ENCODE assay signal across 8 cellular contexts in genomic region chr6:144343736-144344428, GRCh38. TPM values are rescaled to one million over a fixed set of nuclear protein-coding genes. Genes with fewer than 3 reads are reported as not detected.
A peak's percentile ranks its signal among the peaks of the same experiment; 100 is the strongest.
DNase-seq lines count a peak whose midpoint lies in the region; ATAC-seq, FAIRE-seq and TF ChIP-seq lines count a peak whose summit lies in the region.

No MANE protein-coding gene starts in this region.

- peak overlapping the region; percentile 78; the same call in 1 of the 2 replicates for H2AK5ac ChIP-seq in H1 (ENCODE audit: low read depth, low read length)

- H3K9me3 ChIP-seq in SK-N-SH = no peaks in the 10 kb centered on the region
- H3K9me3 ChIP-seq in H1 (ENCODE audit: insufficient read depth in 2 of 2, low read depth in 1 of 2, low read length in 1 of 2) = no peaks in the 10 kb centered on the region
- H3K9me3 ChIP-seq in sigmoid colon = no peaks in the 10 kb centered on the region
- H3K9me3 ChIP-seq in testis = no peaks in the 10 kb centered on the region

- FAIRE-seq in H1 (lab: Jason Lieb, UNC) = no peak

- H3K4ac ChIP-seq in H1 (replicated peaks; ENCODE audit: insufficient read length, low read depth, low read length) = no peak overlapping the region

- intact Hi-C loops in sigmoid colon (cut with DNase I) (no loop called here), testis (cut with DNase I; ENCODE audit: low total_unique reads) (no loop called here)

- H3K4me1 ChIP-seq in SK-N-SH (ENCODE audit: control insufficient read depth in 1 of 2, insufficient read depth in 2 of 2, low read depth in 1 of 2, low read length in 1 of 2) (peaks cover 3 to 32% of the 10 kb centered on the region in 2 experiments; a peak in 3 of 4 replicates), H1 (replicated peaks in 1 of 4; ENCODE audit: control insufficient read depth in 3 of 4, insufficient read depth in 4 of 4, low read length in 3 of 4) (peaks cover 1 to 6% (median 3%) of the 10 kb centered on the region in 4 experiments; a peak in 4 of 7 replicates), sigmoid colon (peaks cover 0 to 18% (median 10%) of the 10 kb centered on the region in 4 donors), testis (peaks cover 12% of the 10 kb centered on the region)

- H3K18ac ChIP-seq in H1 (ENCODE audit: extremely low read depth, low read length) = no peak overlapping the region

- H2BK120ac ChIP-seq in H1 (replicated peaks; ENCODE audit: low read depth, low read length) = peak overlapping the region; percentile 30

- no peak overlapping the region for H4K91ac ChIP-seq in H1 (replicated peaks; ENCODE audit: insufficient read length, low read length)

- H2AFZ ChIP-seq in SK-N-SH (ENCODE audit: low read depth) (peak overlapping the region; percentile 46; the same call in 1 of the 2 replicates), H1 (ENCODE audit: low read length) (no peak overlapping the region)

- H2BK20ac ChIP-seq in H1 (ENCODE audit: low read length) = no peak overlapping the region

- no peak; the same call in 2 of the 3 replicates for ATAC-seq in SK-N-SH treated with all-trans-retinoic acid at 6 μM for 48 hours
- ATAC-seq in HG02885 (IDR thresholded peaks at IDR 0.05; ENCODE audit: poor library complexity, unreplicated experiment) = peak; percentile 38

- CTCF ChIA-PET in SK-N-SH (lab: Yijun Ruan, JAX) (no interaction called here), H1 (lab: Charles Lee; ENCODE audit: partially characterized antibody) (interaction anchor here (0.7 to 1.3 kb wide), 2 partner anchors 30 to 136 kb away, joined by 3 read pairs; no protein-coding TSS in a partner anchor)

- H4K8ac ChIP-seq in H1 (ENCODE audit: extremely low read depth, insufficient read depth, low read length) = no peak overlapping the region

- H3K27ac ChIP-seq in SK-N-SH (ENCODE audit: low read depth in 2 of 2, low read length in 1 of 2) (peak overlapping the region; percentile 23 to 32; a peak in 2 of 4 replicates), H1 (ENCODE audit: low read depth, low read length) (no peak overlapping the region; the same call in 1 of the 2 replicates), sigmoid colon (peak overlapping the region; percentile 35 to 51 (median 41)), testis (peak overlapping the region in 1 of 2 donors; percentile 25)

- POLR2A ChIA-PET in SK-N-SH (lab: Yijun Ruan, JAX) = no interaction called here
- POLR2A ChIA-PET in H1 (lab: Charles Lee; ENCODE audit: partially characterized antibody) = interaction anchor here (0.7 to 1.5 kb wide), 4 partner anchors 9 to 71 kb away, joined by 3 to 5 read pairs (median 3); no protein-coding TSS in a partner anchor

- H3K14ac ChIP-seq in H1 (ENCODE audit: insufficient read length) = no peak overlapping the region

- peaks cover 8% of the 10 kb centered on the region for H3F3A ChIP-seq in SK-N-SH (replicated peaks; ENCODE audit: insufficient read depth)

- TF ChIP-seq EP300 in SK-N-SH (IDR thresholded peaks at IDR 0.05; ENCODE audit: borderline replicate concordance in 1 of 2, low read depth in 1 of 2, low read length in 1 of 2) = no peak
- TF ChIP-seq EP300 in H1 (IDR thresholded peaks at IDR 0.05; ENCODE audit: borderline replicate concordance in 1 of 2, low read depth in 2 of 2, low read length in 2 of 2) = no peak
- TF ChIP-seq EP300 in sigmoid colon (IDR thresholded peaks at IDR 0.05) = no peak

- no peak overlapping the region for H4K5ac ChIP-seq in H1 (ENCODE audit: insufficient read length, low read depth, low read length)

- peaks cover 4% of the 10 kb centered on the region for H3K79me1 ChIP-seq in H1 (ENCODE audit: low read depth, low read length)

- H4K20me1 ChIP-seq in SK-N-SH (ENCODE audit: insufficient read depth) (no peaks in the 10 kb centered on the region), H1 (replicated peaks in 1 of 2; ENCODE audit: control insufficient read depth in 1 of 2, insufficient read depth in 2 of 2, low read length in 2 of 2) (peaks cover 0 to 3% of the 10 kb centered on the region in 2 experiments)

- H3K36me3 ChIP-seq in SK-N-SH (replicated peaks in 1 of 2; ENCODE audit: control insufficient read depth in 1 of 2, insufficient read depth in 2 of 2, low read length in 1 of 2) = no peaks in the 10 kb centered on the region
- no peaks in the 10 kb centered on the region for H3K36me3 ChIP-seq in H1 (ENCODE audit: control insufficient read depth in 2 of 4, insufficient read depth in 4 of 4, low read length in 3 of 4)
- H3K36me3 ChIP-seq in sigmoid colon = no peaks in the 10 kb centered on the region
- H3K36me3 ChIP-seq in testis (ENCODE audit: low read depth, missing control alignments) = no peaks in the 10 kb centered on the region

- 26% methylated on average over 10 of the region's 10 CpGs for WGBS in SK-N-SH (ENCODE audit: low lambda C conversion rate)
- WGBS in H1 (ENCODE audit: extremely low coverage in 1 of 2, insufficient coverage in 1 of 2, insufficient read length in 1 of 2, insufficient replicate concordance in 2 of 2, low coverage in 1 of 2, low lambda C conversion rate in 2 of 2, missing lambda C conversion rate in 1 of 2), 2 experiments = 88% methylated on average over 10 of the region's 10 CpGs; no CpG with 5 or more reads in 1 of the 2 experiments
- WGBS in sigmoid colon, 2 donors = 19% methylated on average over 10 of the region's 10 CpGs
- 59 to 66% methylated on average over 10 of the region's 10 CpGs for WGBS in testis, 2 donors

- no peak overlapping the region for H2BK15ac ChIP-seq in H1 (ENCODE audit: low read length)

- no peaks in the 10 kb centered on the region; the same call in 1 of the 2 replicates for H3K23me2 ChIP-seq in H1 (ENCODE audit: low read depth, low read length)

- H3K9me2 ChIP-seq in SK-N-SH = no peaks in the 10 kb centered on the region

- no peak overlapping the region for H3K56ac ChIP-seq in H1 (replicated peaks; ENCODE audit: insufficient read length, low read depth, low read length)

- H3K4me3 ChIP-seq in SK-N-SH (ENCODE audit: low read depth in 2 of 2, low read length in 1 of 2) (no peak overlapping the region), H1 (ENCODE audit: extremely low read depth in 1 of 4, insufficient read depth in 2 of 4, low read depth in 3 of 4, low read length in 4 of 4) (no peak overlapping the region), sigmoid colon (no peak overlapping the region), testis (no peak overlapping the region)

- no peaks in the 10 kb centered on the region for H3K27me3 ChIP-seq in SK-N-SH (ENCODE audit: insufficient read depth)
- H3K27me3 ChIP-seq in H1 (replicated peaks in 1 of 4; ENCODE audit: control insufficient read depth in 3 of 4, extremely low read depth in 1 of 4, insufficient read depth in 3 of 4, low read length in 3 of 4) = no peaks in the 10 kb centered on the region
- no peaks in the 10 kb centered on the region for H3K27me3 ChIP-seq in sigmoid colon
- no peaks in the 10 kb centered on the region for H3K27me3 ChIP-seq in testis

- no peak overlapping the region for H3K23ac ChIP-seq in H1 (ENCODE audit: insufficient read length)

- H2BK12ac ChIP-seq in H1 (ENCODE audit: low read depth, low read length) = no peak overlapping the region

- no peak for DNase-seq in SK-N-SH
- no peak for DNase-seq in H1 (ENCODE audit: low read depth in 1 of 2, low spot score in 2 of 2)
- DNase-seq in sigmoid colon = no peak
- no peak for DNase-seq in NCI-H2171 treated with DMSO at 0.1 percent for 48 hours (lab: John Stamatoyannopoulos, UW)
- DNase-seq in testis = no peak

- TF ChIP-seq CTCF in SK-N-SH (IDR thresholded peaks at IDR 0.05) = no peak
- TF ChIP-seq CTCF in H1 (IDR thresholded peaks at IDR 0.05; ENCODE audit: control extremely low read depth in 1 of 3, insufficient read depth in 1 of 3, low read depth in 1 of 3, low read length in 3 of 3) = no peak
- no peak for TF ChIP-seq CTCF in sigmoid colon (IDR thresholded peaks at IDR 0.05)
- TF ChIP-seq CTCF in testis (IDR thresholded peaks at IDR 0.05) = no peak

- TF ChIP-seq RAD21 in SK-N-SH (IDR thresholded peaks at IDR 0.05; ENCODE audit: low read length) (no peak), H1 (IDR thresholded peaks at IDR 0.05 in 1 of 2, conservative IDR thresholded peaks at IDR 0.05 in 1 of 2; ENCODE audit: low read depth in 2 of 2, low read length in 2 of 2) (no peak)

- peak overlapping the region; percentile 50 for H3K4me2 ChIP-seq in SK-N-SH
- no peak overlapping the region for H3K4me2 ChIP-seq in H1 (ENCODE audit: insufficient read depth in 1 of 2, low read depth in 2 of 2, low read length in 2 of 2)

- no peak overlapping the region for H3K9ac ChIP-seq in SK-N-SH
- no peak overlapping the region for H3K9ac ChIP-seq in H1 (replicated peaks in 1 of 4; ENCODE audit: extremely low read depth in 1 of 4, low read depth in 3 of 4, low read length in 3 of 4)

- no peak for TF ChIP-seq POLR2A in H1 (IDR thresholded peaks at IDR 0.05; ENCODE audit: control extremely low read depth in 1 of 2, low read depth in 2 of 2, low read length in 2 of 2)
- TF ChIP-seq POLR2A in sigmoid colon (IDR thresholded peaks at IDR 0.05) = no peak
- TF ChIP-seq POLR2A in testis (IDR thresholded peaks at IDR 0.05) = no peak

- H3K79me2 ChIP-seq in SK-N-SH (ENCODE audit: insufficient read depth) (peaks cover 23% of the 10 kb centered on the region), H1 (ENCODE audit: control insufficient read depth in 1 of 2, insufficient read depth in 2 of 2, low read length in 2 of 2) (peaks cover 5 to 46% of the 10 kb centered on the region in 2 experiments; a peak in 3 of 4 replicates)

- H2BK5ac ChIP-seq in H1 (ENCODE audit: low read depth, low read length) = peak overlapping the region; percentile 45; the same call in 1 of the 2 replicates

TF ChIP-seq in SK-N-SH treated with all-trans-retinoic acid at 6 μM for 48 hours, 23 proteins besides CTCF, POLR2A, EP300 and RAD21 (continues in another document):
- no peak for TF ChIP-seq GLIS3 (CRISPR knock-in tag; IDR thresholded peaks at IDR 0.05)

TF ChIP-seq in H1, 55 proteins besides CTCF, POLR2A, EP300 and RAD21 (continues in another document):
- TF ChIP-seq SIRT6 (IDR thresholded peaks at IDR 0.05; ENCODE audit: low read length) = no peak

RNA-seq across cellular contexts. Expression of gene UTRN, which starts 58.7 kb away (rescaled TPM):
- polyA plus RNA-seq in SK-N-SH (2012; rRNA removed) (6.8 and 8.7 TPM in 2 replicates), H1 (2011; rRNA removed) (21.8 and 25.0 TPM in 2 replicates), sigmoid colon (10 to 100 TPM in 2 of 3 donors, 1 to 10 TPM in 1; 9.0 to 36.7 (median 13.4) TPM), testis (ENCODE audit: insufficient read depth, low read depth, low replicate concordance) (109 TPM)
- 10.1 and 10.3 TPM in 2 replicates for polyA plus RNA-seq in SK-N-SH (2012; cell fraction: cytosol; rRNA removed)
- 9.0 and 18.6 TPM in 2 replicates for polyA plus RNA-seq in SK-N-SH (2012; cell fraction: nucleus; rRNA removed)
- 57.6 TPM for polyA plus RNA-seq in PFSK-1 (2012; ENCODE audit: insufficient read length, low read depth)
- total RNA-seq in H1 (2021; fragmentation: NEBNext Ultra II Directional; extraction: Animal tissue kit (Norgen Biotek cat#: 25700)) = 91.2 and 112 TPM in 2 replicates
- polyA plus RNA-seq in H1 (2011; cell fraction: cytosol; rRNA removed) = 30.4 TPM
- polyA plus RNA-seq in H1 (2011; cell fraction: nucleus; rRNA removed) = 45.8 TPM
- polyA plus RNA-seq in H1 (2012, experiment 1 of 2) = 34.7 to 45.5 TPM (median 41.2 TPM) in 4 replicates
- 1.9 TPM for polyA plus RNA-seq in H1 (2012, experiment 2 of 2)
- 37.2 TPM for polyA plus RNA-seq in H1 (2013, experiment 1 of 2)
- polyA plus RNA-seq in H1 (2013, experiment 2 of 2) = 37.2 TPM
- 85.4 and 136 TPM in 2 replicates for polyA minus RNA-seq in H1 (2011; rRNA and poly(A)+ RNA removed)
- 81.0 TPM for polyA minus RNA-seq in H1 (2011; cell fraction: cytosol; rRNA and poly(A)+ RNA removed)
- polyA minus RNA-seq in H1 (2011; cell fraction: nucleus; rRNA and poly(A)+ RNA removed) = 206 TPM
- total RNA-seq in sigmoid colon (100 to 1,000 TPM in 2 of 4 donors, 10 to 100 TPM in 2; 36.2 to 143 (median 112) TPM), testis (100 to 1,000 TPM; 118 to 127 TPM)
